30 cellular contexts compared by ENCODE assay signal in genomic region chr11:27912916-27913315, GRCh38.
DNase-seq lines count a peak whose midpoint lies in the region; ATAC-seq and TF ChIP-seq lines count a peak whose summit lies in the region.
"Had no signal": no experiment of that assay in that cellular context is flagged by ENCODE, and none has a peak within 500 bp of the region (broad histone marks: within the 10 kb centered on the region; RNA-seq: fewer than 3 reads in every experiment).

No MANE protein-coding gene starts in this region.

- in situ Hi-C loops in ACHN (cut with HindIII; ENCODE audit: low pct_ligation_motif_present, low pct_unique_long_range_greater_than_20kb, low sequenced_read_pairs) (no loop called here), gastrocnemius medialis (cut with MboI; ENCODE audit: low sequenced_read_pairs in 4 of 4) (no loop called here)

- H3K4me1 ChIP-seq in psoas muscle: no peaks in the 10 kb centered on the region
- H3K4me1 ChIP-seq in gastrocnemius medialis: no peaks in the 10 kb centered on the region
- peaks cover 30% of the 10 kb centered on the region for H3K4me1 ChIP-seq in PC-3 (ENCODE audit: insufficient read depth, low read length)
- H3K4me1 ChIP-seq: heart left ventricle, pancreas, stomach, vagina had no signal

- intact Hi-C loops in psoas muscle (cut with DNase I): no loop called here
- intact Hi-C loops in gastrocnemius medialis (cut with DNase I; ENCODE audit: low total_unique reads): no loop called here
- intact Hi-C loops in PC-3 (cut with micrococcal nuclease): no loop called here

- no peaks in the 10 kb centered on the region for H4K20me1 ChIP-seq in PC-3 (ENCODE audit: low read length)
- H4K20me1 ChIP-seq: BLaER1 had no signal

- H3K36me3 Mint-ChIP-seq in HFFc6 (ENCODE audit: low read depth): no peaks in the 10 kb centered on the region
- H3K36me3 Mint-ChIP-seq: activated naive CD4-positive, alpha-beta T cell treated with anti-CD3 and anti-CD28 coated beads, Interleukin-2, amount 10 ng/mL, durations not matched to agents 7 days and 5 days; neural progenitor cell had no signal

- POLR2A ChIA-PET in PC-3 (lab: Charles Lee; ENCODE audit: unreplicated experiment): no interaction called here

- H3K79me2 ChIP-seq in PC-3 (ENCODE audit: low read length): no peaks in the 10 kb centered on the region

- no peaks in the 10 kb centered on the region for H3K36me3 ChIP-seq in psoas muscle (ENCODE audit: insufficient read depth in 1 of 2, low read depth in 1 of 2)
- no peaks in the 10 kb centered on the region for H3K36me3 ChIP-seq in gastrocnemius medialis
- H3K36me3 ChIP-seq in PC-3 (ENCODE audit: low read depth, low read length): no peaks in the 10 kb centered on the region
- H3K36me3 ChIP-seq: BLaER1, cardiac muscle cell, heart left ventricle, neural progenitor cell, pancreas, stomach, vagina, WERI-Rb-1 had no signal

- peaks cover 94% of the 10 kb centered on the region for H3K4me1 Mint-ChIP-seq in HFFc6 (ENCODE audit: low read depth)
- H3K4me1 Mint-ChIP-seq: activated naive CD4-positive, alpha-beta T cell treated with anti-CD3 and anti-CD28 coated beads, Interleukin-2, amount 10 ng/mL, durations not matched to agents 7 days and 5 days; activated T-helper 17 cell treated with anti-CD3 and anti-CD28 coated beads, Interleukin-2, amount 50 U/mL, for 72 hours had no signal

- H3K27ac ChIP-seq in psoas muscle: no peak overlapping the region
- no peak overlapping the region for H3K27ac ChIP-seq in gastrocnemius medialis
- H3K27ac ChIP-seq in PC-3 (ENCODE audit: low read length): no peak overlapping the region
- H3K27ac ChIP-seq: BLaER1, cardiac muscle cell, coronary artery, heart left ventricle, neural progenitor cell, pancreas, stomach, vagina, WERI-Rb-1 had no signal

- H3K9me3 ChIP-seq in psoas muscle: no peaks in the 10 kb centered on the region
- no peaks in the 10 kb centered on the region for H3K9me3 ChIP-seq in gastrocnemius medialis
- no peaks in the 10 kb centered on the region for H3K9me3 ChIP-seq in PC-3 (ENCODE audit: low read length)
- H3K9me3 ChIP-seq: BLaER1, heart left ventricle, pancreas, stomach, vagina had no signal

- H3K27ac Mint-ChIP-seq in HFFc6: peak overlapping the region; percentile 89
- H3K27ac Mint-ChIP-seq: activated naive CD4-positive, alpha-beta T cell treated with anti-CD3 and anti-CD28 coated beads, Interleukin-2, amount 10 ng/mL, durations not matched to agents 7 days and 5 days; activated T-helper 17 cell treated with anti-CD3 and anti-CD28 coated beads, Interleukin-2, amount 50 U/mL, for 72 hours; neural progenitor cell had no signal

- no peaks in the 10 kb centered on the region for H3K9me2 ChIP-seq in PC-3 (replicated peaks; ENCODE audit: low read length)

- whole genome bisulfite sequencing in psoas muscle, 3 donors: 67 to 77% (median 75%) methylated on average over 2 of the region's 2 CpGs

- CTCF ChIA-PET in PC-3 (lab: Charles Lee): no interaction called here

- ATAC-seq in psoas muscle: no peak
- no peak for ATAC-seq in gastrocnemius medialis
- no peak for ATAC-seq in GM21576 (IDR thresholded peaks at IDR 0.05; ENCODE audit: unreplicated experiment)
- no peak for ATAC-seq in PC-3
- ATAC-seq: activated T-helper 17 cell treated with anti-CD3 and anti-CD28 coated beads, Interleukin-2, amount 50 U/mL, for 72 hours; heart left ventricle; left ventricle myocardium superior; Panc1; pancreas; right cardiac atrium had no signal

- no peak overlapping the region for H3K9ac ChIP-seq in PC-3 (ENCODE audit: low read length)
- H3K9ac ChIP-seq: BLaER1, neural progenitor cell had no signal

- no peak for TF ChIP-seq POLR2A in gastrocnemius medialis (IDR thresholded peaks at IDR 0.05)

- H3K27me3 ChIP-seq in psoas muscle (ENCODE audit: insufficient read depth in 3 of 3, low read length in 2 of 3) (no peaks in the 10 kb centered on the region), gastrocnemius medialis (no peaks in the 10 kb centered on the region), PC-3 (ENCODE audit: low read length) (no peaks in the 10 kb centered on the region)
- H3K27me3 ChIP-seq: BLaER1, cardiac muscle cell, neural progenitor cell, pancreas, stomach, vagina had no signal

- H3K27me3 Mint-ChIP-seq in HFFc6 (ENCODE audit: insufficient read depth): no peaks in the 10 kb centered on the region
- H3K27me3 Mint-ChIP-seq: activated naive CD4-positive, alpha-beta T cell treated with anti-CD3 and anti-CD28 coated beads, Interleukin-2, amount 10 ng/mL, durations not matched to agents 7 days and 5 days had no signal

- no peak overlapping the region for H3K4me2 ChIP-seq in PC-3 (ENCODE audit: low read length)
- H3K4me2 ChIP-seq: BLaER1, neural progenitor cell had no signal

- no peaks in the 10 kb centered on the region; the same call in 1 of the 2 replicates for H3K9me3 Mint-ChIP-seq in HFFc6
- H3K9me3 Mint-ChIP-seq: activated naive CD4-positive, alpha-beta T cell treated with anti-CD3 and anti-CD28 coated beads, Interleukin-2, amount 10 ng/mL, durations not matched to agents 7 days and 5 days; activated T-helper 17 cell treated with anti-CD3 and anti-CD28 coated beads, Interleukin-2, amount 50 U/mL, for 72 hours; neural progenitor cell had no signal

- TF ChIP-seq CTCF in HFFc6 (IDR thresholded peaks at IDR 0.05) (no peak), psoas muscle (IDR thresholded peaks at IDR 0.05) (no peak), gastrocnemius medialis (IDR thresholded peaks at IDR 0.05 in 4 of 5, conservative IDR thresholded peaks at IDR 0.05 in 1 of 5) (no peak), PC-3 (conservative IDR thresholded peaks at IDR 0.05; ENCODE audit: low read depth, low read length) (no peak)

- H3K4me3 Mint-ChIP-seq in HFFc6: peak overlapping the region; percentile 24; the same call in 1 of the 2 replicates
- H3K4me3 Mint-ChIP-seq: activated naive CD4-positive, alpha-beta T cell treated with anti-CD3 and anti-CD28 coated beads, Interleukin-2, amount 10 ng/mL, durations not matched to agents 7 days and 5 days; activated T-helper 17 cell treated with anti-CD3 and anti-CD28 coated beads, Interleukin-2, amount 50 U/mL, for 72 hours; neural progenitor cell had no signal

- BruUV-seq in PC-3 (replicated peaks; lab: Mats Ljungman, UMichigan): no TSS peak

- H3K4me3 ChIP-seq in psoas muscle (no peak overlapping the region), gastrocnemius medialis (no peak overlapping the region), PC-3 (ENCODE audit: low read length) (no peak overlapping the region)
- H3K4me3 ChIP-seq: BLaER1, cardiac muscle cell, coronary artery, heart left ventricle, neural progenitor cell, pancreas, stomach, vagina had no signal

- DNase-seq in ACHN (peak; percentile 27), HFFc6 (peak; percentile 62), amniotic epithelial cell (ENCODE audit: low read depth) (peak; percentile 43), iris pigment epithelial cell (ENCODE audit: low read depth) (peak; percentile 83), psoas muscle (no peak), gastrocnemius medialis (no peak), PC-3 (no peak)
- DNase-seq: activated CD4-positive, alpha-beta T cell treated with anti-CD3 and anti-CD28 coated beads for 4 hours; activated naive CD4-positive, alpha-beta T cell treated with anti-CD3 and anti-CD28 coated beads, Interleukin-2, amount 10 ng/mL, durations not matched to agents 7 days and 5 days; effector memory CD4-positive, alpha-beta T cell; GDM1; heart left ventricle; left ventricle myocardium superior; NCI-H1105 treated with DMSO at 0.1 percent for 48 hours; NCI-H1930; NCI-H526 treated with DMSO at 0.1 percent for 48 hours; pancreas; right cardiac atrium; stimulated activated CD4-positive, alpha-beta T cell treated with anti-CD3 and anti-CD28 coated beads, Interleukin-2, amount 100 ng/mL, for 24 hours; stomach; T1000; WERI-Rb-1 had no signal

- H2AFZ ChIP-seq in PC-3 (ENCODE audit: low read length): no peak overlapping the region
- H2AFZ ChIP-seq: neural progenitor cell had no signal

- H3F3A ChIP-seq in PC-3 (ENCODE audit: low read length, unreplicated experiment): no peaks in the 10 kb centered on the region

Comparison
In these comparisons a context has a peak if more than half of its experiments do, and no peak if none do; other contexts are left out.
1. DNase-seq: peak in ACHN (single experiment), HFFc6 (single experiment), amniotic epithelial cell (single experiment) and iris pigment epithelial cell (single experiment); none in psoas muscle (0 of 2), gastrocnemius medialis (0 of 2) and PC-3 (single experiment).